1 cellular context compared by ENCODE assay signal in genomic region chr14:94451091-94451751, GRCh38.
TF ChIP-seq lines count a peak whose summit lies in the region.

No MANE protein-coding gene starts in this region.

TF ChIP-seq in HepG2, 621 proteins besides CTCF, POLR2A, EP300 and RAD21 (continued from another document and continues in another):
- 0 out of 4 replicates have a peak, but pooled peaks of 1 of the 2 experiments have one; percentile 45 for TF ChIP-seq REST (IDR thresholded peaks at IDR 0.05; ENCODE audit: borderline replicate concordance in 1 of 2, low read depth in 1 of 2, low read length in 2 of 2)
- TF ChIP-seq ZNF329 (CRISPR knock-in tag; IDR thresholded peaks at IDR 0.05; ENCODE audit: low read depth), result no peak
- TF ChIP-seq SP140L (CRISPR knock-in tag; IDR thresholded peaks at IDR 0.05; ENCODE audit: borderline replicate concordance), result no peak
- TF ChIP-seq MATR3 (CRISPR knock-in tag; IDR thresholded peaks at IDR 0.05), result no peak
- no peak for TF ChIP-seq SP2 (CRISPR knock-in tag; IDR thresholded peaks at IDR 0.05)
- TF ChIP-seq ZFP91 (CRISPR knock-in tag; IDR thresholded peaks at IDR 0.05; ENCODE audit: borderline replicate concordance), result peak; percentile 34; the same call in 1 of the 2 replicates
- no peak for TF ChIP-seq MED8 (CRISPR knock-in tag; IDR thresholded peaks at IDR 0.05; ENCODE audit: insufficient replicate concordance)
- TF ChIP-seq ARHGAP35 (CRISPR knock-in tag; IDR thresholded peaks at IDR 0.05; ENCODE audit: borderline replicate concordance), result no peak
- TF ChIP-seq HDAC2 (CRISPR knock-in tag; IDR thresholded peaks at IDR 0.05), result peak; percentile 81
- no peak for TF ChIP-seq HES4 (CRISPR knock-in tag; IDR thresholded peaks at IDR 0.05; ENCODE audit: borderline replicate concordance)
- no peak for TF ChIP-seq ZNF484 (CRISPR knock-in tag; IDR thresholded peaks at IDR 0.05; ENCODE audit: borderline replicate concordance, low read depth)
- TF ChIP-seq PAWR (CRISPR knock-in tag; IDR thresholded peaks at IDR 0.05; ENCODE audit: borderline replicate concordance), result no peak
- no peak for TF ChIP-seq CBX2 (IDR thresholded peaks at IDR 0.05; ENCODE audit: low read depth, low read length)
- TF ChIP-seq CBX2 (CRISPR knock-in tag; IDR thresholded peaks at IDR 0.05; ENCODE audit: low read depth), result no peak
- peak; percentile 77 for TF ChIP-seq ARID5B (CRISPR knock-in tag; IDR thresholded peaks at IDR 0.05)
- TF ChIP-seq ZNF430 (CRISPR knock-in tag; IDR thresholded peaks at IDR 0.05), result no peak
- TF ChIP-seq RNF2 (conservative IDR thresholded peaks at IDR 0.05; ENCODE audit: low read depth), result no peak
- no peak for TF ChIP-seq ZNF44 (CRISPR knock-in tag; IDR thresholded peaks at IDR 0.05)
- TF ChIP-seq KDM6A (CRISPR knock-in tag; IDR thresholded peaks at IDR 0.05; ENCODE audit: low read depth), result 0 out of 2 replicates have a peak, but pooled peaks have one; percentile 20
- TF ChIP-seq HNF4G (IDR thresholded peaks at IDR 0.05; ENCODE audit: borderline replicate concordance, low read depth, low read length), result peak; percentile 91
- peak; percentile 63; the same call in 1 of the 2 replicates for TF ChIP-seq HNF4G (CRISPR knock-in tag; IDR thresholded peaks at IDR 0.05; ENCODE audit: borderline replicate concordance, low read depth)
- TF ChIP-seq ZNF766 (CRISPR knock-in tag; IDR thresholded peaks at IDR 0.05; ENCODE audit: borderline replicate concordance), result no peak
- TF ChIP-seq ZNF230 (CRISPR knock-in tag; IDR thresholded peaks at IDR 0.05), result no peak
- TF ChIP-seq DPF2 (CRISPR knock-in tag; IDR thresholded peaks at IDR 0.05; ENCODE audit: borderline replicate concordance, low read depth), result no peak
- TF ChIP-seq ZNF761 (CRISPR knock-in tag; conservative IDR thresholded peaks at IDR 0.05), result no peak
- TF ChIP-seq LRRFIP1 (CRISPR knock-in tag; conservative IDR thresholded peaks at IDR 0.05), result no peak
- TF ChIP-seq PATZ1 (CRISPR knock-in tag; IDR thresholded peaks at IDR 0.05), result peak; percentile 74
- no peak for TF ChIP-seq CSRNP2 (CRISPR knock-in tag; conservative IDR thresholded peaks at IDR 0.05; ENCODE audit: low read depth)
- TF ChIP-seq RARG (CRISPR knock-in tag; IDR thresholded peaks at IDR 0.05; ENCODE audit: low read depth), result no peak
- TF ChIP-seq CHD4 (IDR thresholded peaks at IDR 0.05; ENCODE audit: borderline replicate concordance, low read length), result peak; percentile 38; the same call in 1 of the 2 replicates
- no peak for TF ChIP-seq E2F1 (CRISPR knock-in tag; IDR thresholded peaks at IDR 0.05)
- no peak for TF ChIP-seq ZNF782 (CRISPR knock-in tag; IDR thresholded peaks at IDR 0.05; ENCODE audit: borderline replicate concordance)
- no peak for TF ChIP-seq ZXDC (CRISPR knock-in tag; IDR thresholded peaks at IDR 0.05)
- TF ChIP-seq HOMEZ (CRISPR knock-in tag; IDR thresholded peaks at IDR 0.05; ENCODE audit: low read depth), result peak; percentile 51; the same call in 1 of the 2 replicates
- no peak for TF ChIP-seq FOXJ3 (CRISPR knock-in tag; IDR thresholded peaks at IDR 0.05; ENCODE audit: borderline replicate concordance)
- TF ChIP-seq ZNF232 (CRISPR knock-in tag; IDR thresholded peaks at IDR 0.05; ENCODE audit: borderline replicate concordance), result no peak
- TF ChIP-seq SMAD1 (CRISPR knock-in tag; IDR thresholded peaks at IDR 0.05; ENCODE audit: borderline replicate concordance, low read depth), result no peak; the same call in 1 of the 2 replicates
- no peak for TF ChIP-seq SMAD9 (CRISPR knock-in tag; IDR thresholded peaks at IDR 0.05)
- no peak for TF ChIP-seq EZH2 (conservative IDR thresholded peaks at IDR 0.05; ENCODE audit: low read depth, low read length)
